In genomic region chr16:8257561-8257960, GRCh38 we compare ENCODE assay signal across 22 cellular contexts.
"Had no signal": no experiment of that assay in that cellular context is flagged by ENCODE, and none has a peak within 500 bp of the region (broad histone marks: within the 10 kb centered on the region; RNA-seq: fewer than 3 reads in every experiment).

No MANE protein-coding gene starts in this region.

- H3K36me3 ChIP-seq: colonic mucosa, gastroesophageal sphincter, heart left ventricle, left lung, lower lobe of right lung had no signal

- H3K4me1 Mint-ChIP-seq: immature natural killer cell, mesothelial cell of epicardium had no signal

- DNase-seq: colonic mucosa; cortex of kidney; effector CD8-positive, alpha-beta T cell; effector memory CD8-positive, alpha-beta T cell; endodermal cell; erythroblast; foreskin keratinocyte; heart left ventricle; hypothalamus; immature natural killer cell; left cardiac atrium; left lung; left ventricle myocardium superior; lower lobe of right lung; mesenchymal stem cell; mucosa of descending colon had no signal

- H3K9me3 Mint-ChIP-seq: dendritic cell treated with granulocyte-macrophage colony-stimulating factor and Interleukin-4, amounts not matched to agents 40 ng/mL and 50 ng/mL, for 4 days; endodermal cell; mesothelial cell of epicardium had no signal

- H3K27ac ChIP-seq: colonic mucosa, epithelial cell of prostate, foreskin keratinocyte, gastroesophageal sphincter, heart left ventricle, hepatocyte, left lung, lower lobe of right lung had no signal

- H3K27me3 ChIP-seq: colonic mucosa, foreskin keratinocyte, gastroesophageal sphincter, heart left ventricle, hepatocyte, left lung had no signal

- H3K27me3 Mint-ChIP-seq: dendritic cell treated with granulocyte-macrophage colony-stimulating factor and Interleukin-4, amounts not matched to agents 40 ng/mL and 50 ng/mL, for 4 days; effector memory CD8-positive, alpha-beta T cell had no signal

- H3K4me3 ChIP-seq: colonic mucosa, gastroesophageal sphincter, heart left ventricle, hepatocyte, left lung, lower lobe of right lung, mucosa of descending colon had no signal

- H3K36me3 Mint-ChIP-seq: immature natural killer cell, mesothelial cell of epicardium had no signal

- H3K9me3 ChIP-seq: colonic mucosa, gastroesophageal sphincter, heart left ventricle, left lung, lower lobe of right lung, mucosa of descending colon had no signal

- ATAC-seq: effector memory CD8-positive, alpha-beta T cell; esophagus mucosa; foreskin keratinocyte; gastroesophageal sphincter; heart left ventricle; left cardiac atrium; left lung; left ventricle myocardium superior; lower lobe of right lung; mucosa of descending colon had no signal

- H3K4me1 ChIP-seq: colonic mucosa, foreskin keratinocyte, gastroesophageal sphincter, heart left ventricle, left lung, lower lobe of right lung had no signal

- H3K4me3 Mint-ChIP-seq: dendritic cell treated with granulocyte-macrophage colony-stimulating factor and Interleukin-4, amounts not matched to agents 40 ng/mL and 50 ng/mL, for 4 days; effector memory CD8-positive, alpha-beta T cell; endodermal cell; immature natural killer cell; mesothelial cell of epicardium had no signal

- H3K27ac Mint-ChIP-seq: dendritic cell treated with granulocyte-macrophage colony-stimulating factor and Interleukin-4, amounts not matched to agents 40 ng/mL and 50 ng/mL, for 4 days; effector memory CD8-positive, alpha-beta T cell; endodermal cell; immature natural killer cell; mesothelial cell of epicardium had no signal
